27 cellular contexts compared by ENCODE assay signal in genomic region chr5:31786001-31786757, GRCh38.
"Had no signal": no experiment of that assay in that cellular context is flagged by ENCODE, and none has a peak within 500 bp of the region (broad histone marks: within the 10 kb centered on the region; RNA-seq: fewer than 3 reads in every experiment).

No MANE protein-coding gene starts in this region.

- H3K27me3 ChIP-seq: breast epithelium, SJSA1 had no signal

- H3K9ac ChIP-seq: KMS-11 had no signal

- ATAC-seq: activated CD8-positive, alpha-beta T cell treated with anti-CD3 and anti-CD28 coated beads, Interleukin-2, amount 10 ng/mL, durations not matched to agents 7 days and 5 days; Panc1; WTC11 had no signal

- H3K9me3 ChIP-seq: breast epithelium, SJSA1 had no signal

- H3K4me3 Mint-ChIP-seq: activated CD8-positive, alpha-beta T cell treated with anti-CD3 and anti-CD28 coated beads, Interleukin-2, amount 10 ng/mL, durations not matched to agents 7 days and 5 days; IgD-negative memory B cell; T-helper 1 cell treated with Interleukin-12 subunit alpha and Interleukin-12 subunit beta and Interleukin-4 antibody, amounts not matched to agents 30 μg/mL and 1 μg/mL, for 36 hours; WTC11 had no signal

- H3K9me3 Mint-ChIP-seq: IgD-negative memory B cell; T-helper 1 cell treated with Interleukin-12 subunit alpha and Interleukin-12 subunit beta and Interleukin-4 antibody, amounts not matched to agents 30 μg/mL and 1 μg/mL, for 36 hours had no signal

- DNase-seq: activated CD4-positive, alpha-beta T cell treated with anti-CD3 and anti-CD28 coated beads for 48 hours; activated CD4-positive, alpha-beta T cell treated with anti-CD3 and anti-CD28 coated beads, Interleukin-2, amount 50 U/mL, for 4 hours; activated CD4-positive, CD25-positive, alpha-beta regulatory T cell treated with anti-CD3 and anti-CD28 coated beads, Interleukin-2, amount 50 U/mL, for 72 hours; activated CD8-positive, alpha-beta memory T cell treated with anti-CD3 and anti-CD28 coated beads, Interleukin-2, amount 50 U/mL, for 48 hours; activated CD8-positive, alpha-beta T cell treated with anti-CD3 and anti-CD28 coated beads, Interleukin-2, amount 10 ng/mL, durations not matched to agents 7 days and 5 days; activated naive CD4-positive, alpha-beta T cell treated with anti-CD3 and anti-CD28 coated beads, Interleukin-2, amount 50 U/mL, for 16 hours; activated T-cell treated with anti-CD3 and anti-CD28 coated beads, Interleukin-2, amount 50 U/mL, for 1 hour; aorta; MM.1S; NCI-H1105 treated with DMSO at 0.1 percent for 48 hours; NCI-H1436 treated with DMSO at 0.1 percent for 48 hours; NCI-H187; NCI-H2081; NCI-H510A treated with DMSO at 0.1 percent for 48 hours; NCI-H69; NK-92 treated with Interleukin-12 subunit alpha and Interleukin-12 subunit beta, amount 100 ng/mL, for 24 hours; OCI-M1; RPMI8226; SHP77; T-helper 9 cell had no signal

- H3K4me3 ChIP-seq: breast epithelium, SJSA1 had no signal

- H3K27me3 Mint-ChIP-seq: IgD-negative memory B cell had no signal

- H3K4me1 ChIP-seq: breast epithelium, SJSA1 had no signal

- H3K36me3 ChIP-seq: breast epithelium, SJSA1 had no signal

- H3K4me2 ChIP-seq: KMS-11 had no signal

- H3K36me3 Mint-ChIP-seq: IgD-negative memory B cell had no signal

- H3K27ac ChIP-seq: breast epithelium, KMS-11, SJSA1 had no signal

- H3K27ac Mint-ChIP-seq: activated CD8-positive, alpha-beta T cell treated with anti-CD3 and anti-CD28 coated beads, Interleukin-2, amount 10 ng/mL, durations not matched to agents 7 days and 5 days; IgD-negative memory B cell; T-helper 1 cell treated with Interleukin-12 subunit alpha and Interleukin-12 subunit beta and Interleukin-4 antibody, amounts not matched to agents 30 μg/mL and 1 μg/mL, for 36 hours; WTC11 had no signal
